8 cellular contexts compared by ENCODE assay signal in genomic region chr14:20970647-20970982, GRCh38. TPM values are rescaled to one million over a fixed set of nuclear protein-coding genes. Genes with fewer than 3 reads are reported as not detected.
DNase-seq lines count a peak whose midpoint lies in the region; ATAC-seq and TF ChIP-seq lines count a peak whose summit lies in the region.

No MANE protein-coding gene starts in this region.

- peak overlapping the region; percentile 61 to 64 for H3K4me3 ChIP-seq in cardiac fibroblast (replicated peaks in 1 of 2; ENCODE audit: low read depth in 2 of 2, low read length in 2 of 2)

- peaks cover 4 to 12% (median 12%) of the 10 kb centered on the region in 3 donors for H3K4me1 Mint-ChIP-seq in naive B cell

- ATAC-seq in GM18517 (IDR thresholded peaks at IDR 0.05; ENCODE audit: unreplicated experiment) (peak; percentile 8), HG03280 (IDR thresholded peaks at IDR 0.05; ENCODE audit: unreplicated experiment) (peak; percentile 11), naive B cell (ENCODE audit: low read depth in 2 of 2) (peak; percentile 2)

- TF ChIP-seq CTCF in cardiac fibroblast (IDR thresholded peaks at IDR 0.05; ENCODE audit: low read depth, low read length) = no peak

- peak overlapping the region in 2 of 6 donors; percentile 22 to 83 for H3K27ac Mint-ChIP-seq in naive B cell

- no peak for DNase-seq in cardiac fibroblast (ENCODE audit: low read depth in 2 of 2)
- no peak for DNase-seq in naive B cell
- DNase-seq in NCI-H2171 treated with DMSO at 0.1 percent for 48 hours (lab: John Stamatoyannopoulos, UW) = no peak
- no peak for DNase-seq in UCSD-AML1 (lab: John Stamatoyannopoulos, UW; ENCODE audit: unreplicated experiment)
- DNase-seq in NCI-H1105 treated with DMSO at 0.1 percent for 48 hours (lab: John Stamatoyannopoulos, UW) = no peak
- DNase-seq in DMS153 (lab: John Stamatoyannopoulos, UW) = no peak

- H3K36me3 Mint-ChIP-seq in naive B cell = no peaks in the 10 kb centered on the region

- peak overlapping the region; percentile 82 to 95 (median 91) for H3K4me3 Mint-ChIP-seq in naive B cell

- H3K27me3 Mint-ChIP-seq in naive B cell = peaks cover 47 to 56% (median 50%) of the 10 kb centered on the region in 3 donors

- no peaks in the 10 kb centered on the region for H3K9me3 Mint-ChIP-seq in naive B cell

RNA-seq across cellular contexts. Expression of gene RNASE2, which starts 15.3 kb away (rescaled TPM):
- polyA plus RNA-seq in naive B cell (ENCODE audit: low read depth in 6 of 6) = 1 to 10 TPM in 2 of 6 donors, under 1 TPM in 1, not detected in 3; 0.41 to 1.7 (median 1.3) TPM

RNA-seq across cellular contexts. Expression of gene METTL17, which starts 19.2 kb away (rescaled TPM):
- 10 to 100 TPM; 53.0 to 73.5 (median 59.7) TPM for polyA plus RNA-seq in naive B cell (ENCODE audit: low read depth in 6 of 6)

RNA-seq across cellular contexts. Expression of gene SLC39A2, which starts 28.5 kb away (rescaled TPM):
- polyA plus RNA-seq in naive B cell (ENCODE audit: low read depth in 6 of 6) = not detected

RNA-seq across cellular contexts. Expression of gene NDRG2, which starts 54.2 kb away (rescaled TPM):
- 1 to 10 TPM; 5.7 to 9.8 (median 7.1) TPM for polyA plus RNA-seq in naive B cell (ENCODE audit: low read depth in 6 of 6)

RNA-seq across cellular contexts. Expression of gene TPPP2, which starts 59.4 kb away (rescaled TPM):
- polyA plus RNA-seq in naive B cell (ENCODE audit: low read depth in 6 of 6) = not detected
